ENCODE assay signal across 7 cellular contexts in the genomic region with DNA sequence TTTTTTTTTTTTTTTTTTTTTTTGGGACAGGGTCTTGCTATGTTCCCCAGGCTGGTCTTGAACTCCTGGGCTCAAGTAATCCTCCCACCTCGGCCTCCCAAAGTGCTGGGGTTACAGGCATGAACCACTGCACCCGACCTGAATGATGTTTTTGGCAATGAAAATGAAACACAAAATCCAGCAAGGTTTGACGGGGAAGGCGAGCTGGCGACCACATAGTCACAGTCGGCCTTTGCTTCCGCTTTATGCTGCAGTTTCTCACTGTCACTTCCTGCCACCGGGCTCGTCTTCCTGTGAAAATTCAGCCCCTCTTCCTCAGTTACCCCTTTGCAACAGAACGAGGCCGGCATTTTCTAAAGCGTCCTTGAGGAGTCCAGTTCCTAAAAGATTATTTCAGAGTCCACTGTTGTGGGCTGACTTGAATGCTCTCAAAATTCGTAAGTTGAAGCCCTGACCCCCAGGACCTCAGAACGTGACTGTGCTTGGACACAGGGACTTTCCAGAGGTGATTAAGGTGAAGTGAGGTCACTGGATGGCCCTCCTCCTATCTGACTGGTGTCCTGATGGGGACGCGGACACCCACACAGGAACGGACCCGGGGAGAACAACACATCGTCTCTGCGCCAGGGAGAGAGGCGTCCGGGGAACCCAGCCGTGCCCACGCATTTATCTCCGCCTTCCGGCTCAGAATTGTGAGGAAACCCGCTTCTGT. TPM values are rescaled to one million over a fixed set of nuclear protein-coding genes. Genes with fewer than 3 reads are reported as not detected.
DNase-seq lines count a peak whose midpoint lies in the region; ATAC-seq and TF ChIP-seq lines count a peak whose summit lies in the region.

No MANE protein-coding gene starts in this region.

- H3K4me3 Mint-ChIP-seq in activated naive CD4-positive, alpha-beta T cell treated with anti-CD3 and anti-CD28 coated beads for 36 hours: peak overlapping the region; percentile 91
- peak overlapping the region in 2 of 3 experiments; percentile 2 to 50 for H3K4me3 Mint-ChIP-seq in nephron

- H3K4me1 Mint-ChIP-seq in activated naive CD4-positive, alpha-beta T cell treated with anti-CD3 and anti-CD28 coated beads for 36 hours (ENCODE audit: low read depth): peaks cover 86% of the 10 kb centered on the region
- H3K4me1 Mint-ChIP-seq in nephron: peaks cover 12% of the 10 kb centered on the region

- peak overlapping the region; percentile 97 for H3K27ac Mint-ChIP-seq in activated naive CD4-positive, alpha-beta T cell treated with anti-CD3 and anti-CD28 coated beads for 36 hours
- no peak overlapping the region for H3K27ac Mint-ChIP-seq in nephron

- H3K36me3 Mint-ChIP-seq in activated naive CD4-positive, alpha-beta T cell treated with anti-CD3 and anti-CD28 coated beads for 36 hours (ENCODE audit: low read depth): no peaks in the 10 kb centered on the region
- H3K36me3 Mint-ChIP-seq in nephron (ENCODE audit: low read depth): no peaks in the 10 kb centered on the region

- CTCF ChIA-PET in activated naive CD4-positive, alpha-beta T cell treated with anti-CD3 and anti-CD28 coated beads for 36 hours (lab: Charles Lee): interaction anchor here (0.6 to 2.1 kb wide), 3 partner anchors 8 to 299 kb away, joined by 3 to 9 read pairs (median 3); no protein-coding TSS in a partner anchor

- no peaks in the 10 kb centered on the region for H3K9me3 Mint-ChIP-seq in activated naive CD4-positive, alpha-beta T cell treated with anti-CD3 and anti-CD28 coated beads for 36 hours
- H3K9me3 Mint-ChIP-seq in nephron: no peaks in the 10 kb centered on the region

- TF ChIP-seq CTCF in nephron (IDR thresholded peaks at IDR 0.05; ENCODE audit: unreplicated experiment in 3 of 3): no peak

- peak; percentile 33 for ATAC-seq in GM21529 (IDR thresholded peaks at IDR 0.05; ENCODE audit: unreplicated experiment)

- DNase-seq in SIG-M5 (lab: John Stamatoyannopoulos, UW): peak; percentile 37
- peak; percentile 81 for DNase-seq in activated naive CD4-positive, alpha-beta T cell treated with anti-CD3 and anti-CD28 coated beads for 36 hours
- no peak for DNase-seq in NCI-H1930 (lab: John Stamatoyannopoulos, UW)
- DNase-seq in DMS153 treated with DMSO at 0.1 percent for 48 hours (lab: John Stamatoyannopoulos, UW; ENCODE audit: unreplicated experiment): no peak
- DNase-seq in NCI-H2227 treated with DMSO at 0.1 percent for 48 hours (lab: John Stamatoyannopoulos, UW): no peak

- H3K27me3 Mint-ChIP-seq in activated naive CD4-positive, alpha-beta T cell treated with anti-CD3 and anti-CD28 coated beads for 36 hours (ENCODE audit: low read depth): no peaks in the 10 kb centered on the region
- peaks cover 29% of the 10 kb centered on the region for H3K27me3 Mint-ChIP-seq in nephron (ENCODE audit: low read depth)

- intact Hi-C loops in activated naive CD4-positive, alpha-beta T cell treated with anti-CD3 and anti-CD28 coated beads for 36 hours (cut with micrococcal nuclease): loop anchor here (1.0 to 5.0 kb wide), 4 partner anchors 10 to 375 kb away; a partner anchor contains a TSS

RNA-seq across cellular contexts. Expression of a gene that starts 2.9 kb away (rescaled TPM):
- 10 to 100 TPM; 53.0 to 63.7 TPM for total RNA-seq in activated naive CD4-positive, alpha-beta T cell treated with anti-CD3 and anti-CD28 coated beads for 36 hours

Comparison
In these comparisons a context has a peak if more than half of its experiments do, and no peak if none do; other contexts are left out.
1. DNase-seq: peak in SIG-M5 (single experiment) and activated naive CD4-positive, alpha-beta T cell treated with anti-CD3 and anti-CD28 coated beads for 36 hours (single experiment); none in NCI-H1930 (0 of 2), DMS153 treated with DMSO at 0.1 percent for 48 hours (single experiment) and NCI-H2227 treated with DMSO at 0.1 percent for 48 hours (single experiment).